38 cellular contexts compared by ENCODE assay signal in genomic region chr19:20860339-20860738, GRCh38.
"Had no signal": no experiment of that assay in that cellular context is flagged by ENCODE, and none has a peak within 500 bp of the region (broad histone marks: within the 10 kb centered on the region; RNA-seq: fewer than 3 reads in every experiment).

No MANE protein-coding gene starts in this region.

- ATAC-seq: activated naive CD4-positive, alpha-beta T cell treated with anti-CD3 and anti-CD28 coated beads, Interleukin-2, amount 50 U/mL, for 72 hours; activated naive CD8-positive, alpha-beta T cell treated with anti-CD3 and anti-CD28 coated beads, Interleukin-2, amount 50 U/mL, for 24 hours; activated T-cell treated with anti-CD3 and anti-CD28 coated beads, Interleukin-2, amount 50 U/mL, for 4 hours; activated T-cell treated with anti-CD3 and anti-CD28 coated beads, Interleukin-2, amount 50 U/mL, for 72 hours; activated T-helper 17 cell treated with anti-CD3 and anti-CD28 coated beads, Interleukin-2, amount 50 U/mL, for 72 hours; body of pancreas had no signal

- DNase-seq: activated effector memory CD4-positive, alpha-beta T cell treated with anti-CD3 and anti-CD28 coated beads, Interleukin-2, amount 50 U/mL, for 16 hours; activated effector memory CD4-positive, alpha-beta T cell treated with Interleukin-2 at 50 U/mL for 16 hours; activated gamma-delta T cell; activated gamma-delta T cell treated with Interleukin-2 at 50 U/mL for 16 hours; activated naive CD4-positive, alpha-beta T cell; activated naive CD4-positive, alpha-beta T cell treated with anti-CD3 and anti-CD28 coated beads for 36 hours; activated naive CD4-positive, alpha-beta T cell treated with anti-CD3 and anti-CD28 coated beads, Interleukin-2, amount 10 ng/mL, durations not matched to agents 7 days and 5 days; activated naive CD4-positive, alpha-beta T cell treated with anti-CD3 and anti-CD28 coated beads, Interleukin-2, amount 50 U/mL, for 16 hours; activated naive CD4-positive, alpha-beta T cell treated with Interleukin-2 at 50 U/mL for 16 hours; activated naive CD8-positive, alpha-beta T cell treated with anti-CD3 and anti-CD28 coated beads for 36 hours; activated naive CD8-positive, alpha-beta T cell treated with anti-CD3 and anti-CD28 coated beads, Interleukin-2, amount 10 ng/mL, durations not matched to agents 7 days and 5 days; activated naive CD8-positive, alpha-beta T cell treated with anti-CD3 and anti-CD28 coated beads, Interleukin-2, amount 50 U/mL, for 24 hours; activated T-cell treated with anti-CD3 and anti-CD28 coated beads, Interleukin-2, amount 50 U/mL, for 1 hour; activated T-cell treated with anti-CD3 and anti-CD28 coated beads, Interleukin-2, amount 50 U/mL, for 24 hours; activated T-cell treated with anti-CD3 and anti-CD28 coated beads, Interleukin-2, amount 50 U/mL, for 4 hours; activated T-cell treated with anti-CD3 and anti-CD28 coated beads, Interleukin-2, amount 50 U/mL, for 48 hours; activated T-cell treated with anti-CD3 and anti-CD28 coated beads, Interleukin-2, amount 50 U/mL, for 72 hours; adrenal gland; amniotic stem cell; amygdala; anterior cingulate cortex; aorta; body of pancreas; brain microvascular endothelial cell; caudate nucleus; central memory CD4-positive, alpha-beta T cell; cerebellar nuclear complex had no signal

- H3K27me3 Mint-ChIP-seq: activated naive CD4-positive, alpha-beta T cell treated with anti-CD3 and anti-CD28 coated beads, Interleukin-2, amount 10 ng/mL, durations not matched to agents 7 days and 5 days; activated naive CD4-positive, alpha-beta T cell treated with anti-CD3 and anti-CD28 coated beads, Interleukin-2, amount 50 U/mL, for 24 hours; activated naive CD8-positive, alpha-beta T cell; activated naive CD8-positive, alpha-beta T cell treated with anti-CD3 and anti-CD28 coated beads for 36 hours; activated naive CD8-positive, alpha-beta T cell treated with anti-CD3 and anti-CD28 coated beads, Interleukin-2, amount 10 ng/mL, durations not matched to agents 7 days and 5 days; activated T-cell treated with anti-CD3 and anti-CD28 coated beads, Interleukin-2, amount 50 U/mL, for 24 hours; activated T-helper 17 cell treated with anti-CD3 and anti-CD28 coated beads, Interleukin-2, amount 50 U/mL, for 72 hours; brain; central memory CD8-positive, alpha-beta T cell had no signal

- H3K4me1 ChIP-seq: adrenal gland, ascending aorta, body of pancreas, breast epithelium had no signal

- H3K27ac Mint-ChIP-seq: activated naive CD4-positive, alpha-beta T cell treated with anti-CD3 and anti-CD28 coated beads for 36 hours; activated naive CD4-positive, alpha-beta T cell treated with anti-CD3 and anti-CD28 coated beads, Interleukin-2, amount 10 ng/mL, durations not matched to agents 7 days and 5 days; activated naive CD4-positive, alpha-beta T cell treated with anti-CD3 and anti-CD28 coated beads, Interleukin-2, amount 50 U/mL, for 24 hours; activated naive CD4-positive, alpha-beta T cell treated with anti-CD3 and anti-CD28 coated beads, Interleukin-2, amount 50 U/mL, for 72 hours; activated naive CD8-positive, alpha-beta T cell; activated naive CD8-positive, alpha-beta T cell treated with anti-CD3 and anti-CD28 coated beads for 36 hours; activated naive CD8-positive, alpha-beta T cell treated with anti-CD3 and anti-CD28 coated beads, Interleukin-2, amount 10 ng/mL, durations not matched to agents 7 days and 5 days; activated naive CD8-positive, alpha-beta T cell treated with anti-CD3 and anti-CD28 coated beads, Interleukin-2, amount 50 U/mL, for 24 hours; activated T-cell treated with anti-CD3 and anti-CD28 coated beads, Interleukin-2, amount 50 U/mL, for 24 hours; activated T-cell treated with anti-CD3 and anti-CD28 coated beads, Interleukin-2, amount 50 U/mL, for 72 hours; activated T-helper 1 cell treated with anti-CD3 and anti-CD28 coated beads, Interleukin-12 subunit alpha, Interleukin-12 subunit beta, Interleukin-2, Interleukin-4 antibody, amounts not matched to agents 30 ng/mL and 10 ng/mL and 1 ng/mL, durations not matched to agents 14 hours and 24 hours and 36 hours; activated T-helper 17 cell treated with anti-CD3 and anti-CD28 coated beads, Interleukin-2, amount 50 U/mL, for 72 hours; activated T-helper 2 cell treated with anti-CD3 and anti-CD28 coated beads, Interferon-gamma antibody, Interleukin-2, Interleukin-4, amounts not matched to agents 10 μg/mL and 5 μg/mL and 100 μg/mL, durations not matched to agents 14 hours and 24 hours and 36 hours; brain had no signal

- H3K36me3 ChIP-seq: adrenal gland, ascending aorta, brain microvascular endothelial cell, breast epithelium, cardiac muscle cell had no signal

- H3K4me1 Mint-ChIP-seq: activated naive CD4-positive, alpha-beta T cell treated with anti-CD3 and anti-CD28 coated beads, Interleukin-2, amount 10 ng/mL, durations not matched to agents 7 days and 5 days; activated naive CD4-positive, alpha-beta T cell treated with anti-CD3 and anti-CD28 coated beads, Interleukin-2, amount 50 U/mL, for 24 hours; activated naive CD8-positive, alpha-beta T cell treated with anti-CD3 and anti-CD28 coated beads for 36 hours; activated naive CD8-positive, alpha-beta T cell treated with anti-CD3 and anti-CD28 coated beads, Interleukin-2, amount 10 ng/mL, durations not matched to agents 7 days and 5 days; activated naive CD8-positive, alpha-beta T cell treated with anti-CD3 and anti-CD28 coated beads, Interleukin-2, amount 50 U/mL, for 24 hours; activated T-helper 17 cell treated with anti-CD3 and anti-CD28 coated beads, Interleukin-2, amount 50 U/mL, for 72 hours; brain; central memory CD8-positive, alpha-beta T cell had no signal

- H3K9me3 ChIP-seq: adrenal gland had no signal

- H3K4me3 ChIP-seq: adrenal gland, ascending aorta, body of pancreas, breast epithelium, cardiac muscle cell had no signal

- H3K4me3 Mint-ChIP-seq: activated naive CD4-positive, alpha-beta T cell treated with anti-CD3 and anti-CD28 coated beads for 36 hours; activated naive CD4-positive, alpha-beta T cell treated with anti-CD3 and anti-CD28 coated beads, Interleukin-2, amount 10 ng/mL, durations not matched to agents 7 days and 5 days; activated naive CD4-positive, alpha-beta T cell treated with anti-CD3 and anti-CD28 coated beads, Interleukin-2, amount 50 U/mL, for 24 hours; activated naive CD8-positive, alpha-beta T cell; activated naive CD8-positive, alpha-beta T cell treated with anti-CD3 and anti-CD28 coated beads for 36 hours; activated naive CD8-positive, alpha-beta T cell treated with anti-CD3 and anti-CD28 coated beads, Interleukin-2, amount 10 ng/mL, durations not matched to agents 7 days and 5 days; activated naive CD8-positive, alpha-beta T cell treated with anti-CD3 and anti-CD28 coated beads, Interleukin-2, amount 50 U/mL, for 24 hours; activated T-cell treated with anti-CD3 and anti-CD28 coated beads, Interleukin-2, amount 50 U/mL, for 24 hours; activated T-cell treated with anti-CD3 and anti-CD28 coated beads, Interleukin-2, amount 50 U/mL, for 4 hours; activated T-cell treated with anti-CD3 and anti-CD28 coated beads, Interleukin-2, amount 50 U/mL, for 72 hours; activated T-helper 1 cell treated with anti-CD3 and anti-CD28 coated beads, Interleukin-12 subunit alpha, Interleukin-12 subunit beta, Interleukin-2, Interleukin-4 antibody, amounts not matched to agents 30 ng/mL and 10 ng/mL and 1 ng/mL, durations not matched to agents 14 hours and 24 hours and 36 hours; activated T-helper 17 cell treated with anti-CD3 and anti-CD28 coated beads, Interleukin-2, amount 50 U/mL, for 72 hours; brain; central memory CD8-positive, alpha-beta T cell had no signal

- H3K27ac ChIP-seq: adrenal gland, ascending aorta, body of pancreas, brain microvascular endothelial cell, breast epithelium, cardiac muscle cell had no signal

- H3K36me3 Mint-ChIP-seq: activated naive CD4-positive, alpha-beta T cell treated with anti-CD3 and anti-CD28 coated beads, Interleukin-2, amount 10 ng/mL, durations not matched to agents 7 days and 5 days; activated naive CD8-positive, alpha-beta T cell treated with anti-CD3 and anti-CD28 coated beads for 36 hours; activated naive CD8-positive, alpha-beta T cell treated with anti-CD3 and anti-CD28 coated beads, Interleukin-2, amount 10 ng/mL, durations not matched to agents 7 days and 5 days; brain had no signal

- H3K27me3 ChIP-seq: adrenal gland, ascending aorta, body of pancreas, brain microvascular endothelial cell, breast epithelium, cardiac muscle cell had no signal
